In the genomic region with DNA sequence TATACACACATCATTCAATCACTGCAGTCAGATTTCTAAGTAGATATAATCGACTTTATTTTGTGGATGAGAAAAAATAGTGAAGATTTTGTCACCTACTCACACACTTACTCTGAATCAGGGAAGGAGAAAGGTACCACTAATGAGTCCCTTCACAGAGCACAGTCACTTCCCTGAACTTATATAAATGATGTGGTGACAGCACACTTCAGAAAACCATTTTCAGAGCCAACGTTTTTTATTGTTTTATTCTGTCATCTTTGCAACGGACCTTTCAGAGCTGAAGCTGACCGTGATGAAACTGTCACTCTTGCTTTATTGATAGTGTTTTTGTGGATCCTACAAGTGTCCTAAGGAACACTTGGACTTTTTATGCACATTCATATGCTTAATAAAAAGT, we compare ENCODE assay signal across 27 cellular contexts.
"Had no signal": no experiment of that assay in that cellular context is flagged by ENCODE, and none has a peak within 500 bp of the region (broad histone marks: within the 10 kb centered on the region; RNA-seq: fewer than 3 reads in every experiment).

No MANE protein-coding gene starts in this region.

- H3K9me3 ChIP-seq: suprapubic skin, testis, thoracic aorta, thyroid gland, tibial artery, tibial nerve, transverse colon, upper lobe of left lung, upper lobe of right lung, uterus, vagina had no signal

- H3K27ac Mint-ChIP-seq: stimulated activated effector memory CD8-positive, alpha-beta T cell treated with anti-CD3 and anti-CD28 coated beads, Interleukin-12 subunit alpha, Interleukin-12 subunit beta, amount 100 ng/mL, for 72 hours; stimulated activated memory B cell treated with anti-CD40 and anti-IgM and Interleukin-4, amounts not matched to agents 10 μg/mL and 1 μg/mL and 100 μg/mL, for 72 hours; stimulated activated naive B cell treated with anti-CD40 and anti-IgM and Interleukin-4, amounts not matched to agents 10 μg/mL and 1 μg/mL and 100 μg/mL, for 72 hours; stimulated activated naive CD8-positive, alpha-beta T cell treated with anti-CD3 and anti-CD28 coated beads, Interleukin-15, amount 100 ng/mL, for 72 hours; stimulated activated naive CD8-positive, alpha-beta T cell treated with anti-CD3 and anti-CD28 coated beads, Interleukin-15, Interleukin-2, amounts not matched to agents 100 ng/mL and 50 ng/mL, for 24 hours; type B pancreatic cell had no signal

- H3K4me1 ChIP-seq: stomach, suprapubic skin, testis, thyroid gland, tibial artery, tibial nerve, transverse colon, upper lobe of left lung, upper lobe of right lung, uterus, vagina had no signal

- H3K27me3 Mint-ChIP-seq: stimulated activated memory B cell treated with anti-CD40 and anti-IgM and Interleukin-4, amounts not matched to agents 10 μg/mL and 1 μg/mL and 100 μg/mL, for 72 hours; stimulated activated naive B cell treated with anti-CD40 and anti-IgM and Interleukin-4, amounts not matched to agents 10 μg/mL and 1 μg/mL and 100 μg/mL, for 72 hours; stimulated activated naive CD8-positive, alpha-beta T cell treated with anti-CD3 and anti-CD28 coated beads, Interleukin-15, amount 100 ng/mL, for 72 hours; stimulated activated naive CD8-positive, alpha-beta T cell treated with anti-CD3 and anti-CD28 coated beads, Interleukin-15, Interleukin-2, amounts not matched to agents 100 ng/mL and 50 ng/mL, for 24 hours; type B pancreatic cell had no signal

- DNase-seq: stimulated activated CD4-positive, alpha-beta T cell treated with anti-CD3 and anti-CD28 coated beads, Interleukin-2, amount 100 ng/mL, for 48 hours; stimulated activated CD4-positive, alpha-beta T cell treated with anti-CD3 and anti-CD28 coated beads, Interleukin-4, amount 100 ng/mL, for 1 hour; stimulated activated CD4-positive, alpha-beta T cell treated with anti-CD3 and anti-CD28 coated beads, Interleukin-4, amount 100 ng/mL, for 24 hours; stimulated activated CD4-positive, alpha-beta T cell treated with anti-CD3 and anti-CD28 coated beads, Interleukin-4, amount 100 ng/mL, for 4 hours; stimulated activated naive B cell treated with anti-CD40 and anti-IgM and Interleukin-4, amounts not matched to agents 10 μg/mL and 1 μg/mL and 100 μg/mL, for 72 hours; stimulated activated naive CD4-positive, alpha-beta T cell; stimulated activated naive CD4-positive, alpha-beta T cell treated with Interleukin-2 at 50 U/mL for 16 hours; stimulated activated naive CD8-positive, alpha-beta T cell treated with anti-CD3 and anti-CD28 coated beads, Interleukin-15, amount 100 ng/mL, for 72 hours; stimulated activated naive CD8-positive, alpha-beta T cell treated with anti-CD3 and anti-CD28 coated beads, Interleukin-15, Interleukin-2, amounts not matched to agents 100 U/mL and 50 U/mL, for 24 hours; stomach; substantia nigra; testis; thyroid gland; tibial artery; transverse colon; trophoblast cell; upper lobe of left lung; upper lobe of right lung; uterus had no signal

- H3K9me3 Mint-ChIP-seq: type B pancreatic cell had no signal

- H3K27me3 ChIP-seq: stomach, suprapubic skin, testis, thyroid gland, tibial artery, tibial nerve, transverse colon, upper lobe of left lung, upper lobe of right lung, uterus, vagina had no signal

- ATAC-seq: stimulated activated effector memory CD8-positive, alpha-beta T cell treated with anti-CD3 and anti-CD28 coated beads, Interleukin-12 subunit alpha, Interleukin-12 subunit beta, amount 100 ng/mL, for 72 hours; stimulated activated memory B cell treated with anti-CD40 and anti-IgM and Interleukin-4, amounts not matched to agents 10 μg/mL and 1 μg/mL and 100 μg/mL, for 72 hours; stimulated activated naive B cell treated with anti-CD40 and anti-IgM and Interleukin-4, amounts not matched to agents 10 μg/mL and 1 μg/mL and 100 μg/mL, for 72 hours; stimulated activated naive CD8-positive, alpha-beta T cell treated with anti-CD3 and anti-CD28 coated beads, Interleukin-15, amount 100 ng/mL, for 72 hours; stimulated activated naive CD8-positive, alpha-beta T cell treated with anti-CD3 and anti-CD28 coated beads, Interleukin-15, Interleukin-2, amounts not matched to agents 100 U/mL and 50 U/mL, for 24 hours; upper lobe of right lung had no signal

- H3K4me1 Mint-ChIP-seq: stimulated activated effector memory CD8-positive, alpha-beta T cell treated with anti-CD3 and anti-CD28 coated beads, Interleukin-12 subunit alpha, Interleukin-12 subunit beta, amount 100 ng/mL, for 72 hours; stimulated activated memory B cell treated with anti-CD40 and anti-IgM and Interleukin-4, amounts not matched to agents 10 μg/mL and 1 μg/mL and 100 μg/mL, for 72 hours; stimulated activated naive B cell treated with anti-CD40 and anti-IgM and Interleukin-4, amounts not matched to agents 10 μg/mL and 1 μg/mL and 100 μg/mL, for 72 hours; stimulated activated naive CD8-positive, alpha-beta T cell treated with anti-CD3 and anti-CD28 coated beads, Interleukin-15, amount 100 ng/mL, for 72 hours had no signal

- H3K4me3 Mint-ChIP-seq: stimulated activated effector memory CD8-positive, alpha-beta T cell treated with anti-CD3 and anti-CD28 coated beads, Interleukin-12 subunit alpha, Interleukin-12 subunit beta, amount 100 ng/mL, for 72 hours; stimulated activated memory B cell treated with anti-CD40 and anti-IgM and Interleukin-4, amounts not matched to agents 10 μg/mL and 1 μg/mL and 100 μg/mL, for 72 hours; stimulated activated naive B cell treated with anti-CD40 and anti-IgM and Interleukin-4, amounts not matched to agents 10 μg/mL and 1 μg/mL and 100 μg/mL, for 72 hours; stimulated activated naive CD8-positive, alpha-beta T cell treated with anti-CD3 and anti-CD28 coated beads, Interleukin-15, amount 100 ng/mL, for 72 hours; stimulated activated naive CD8-positive, alpha-beta T cell treated with anti-CD3 and anti-CD28 coated beads, Interleukin-15, Interleukin-2, amounts not matched to agents 100 ng/mL and 50 ng/mL, for 24 hours; type B pancreatic cell had no signal

- H3K27ac ChIP-seq: stomach, suprapubic skin, testis, thoracic aorta, thyroid gland, tibial artery, tibial nerve, transverse colon, upper lobe of left lung, upper lobe of right lung, uterus, vagina had no signal

- H3K36me3 ChIP-seq: stomach, suprapubic skin, thoracic aorta, thyroid gland, tibial artery, tibial nerve, transverse colon, upper lobe of left lung, upper lobe of right lung, uterus, vagina had no signal

- H3K4me3 ChIP-seq: stomach, suprapubic skin, testis, thoracic aorta, thyroid gland, tibial artery, tibial nerve, transverse colon, upper lobe of left lung, upper lobe of right lung, uterus, vagina had no signal

- H3K36me3 Mint-ChIP-seq: stimulated activated effector memory CD8-positive, alpha-beta T cell treated with anti-CD3 and anti-CD28 coated beads, Interleukin-12 subunit alpha, Interleukin-12 subunit beta, amount 100 ng/mL, for 72 hours; stimulated activated memory B cell treated with anti-CD40 and anti-IgM and Interleukin-4, amounts not matched to agents 10 μg/mL and 1 μg/mL and 100 μg/mL, for 72 hours; stimulated activated naive B cell treated with anti-CD40 and anti-IgM and Interleukin-4, amounts not matched to agents 10 μg/mL and 1 μg/mL and 100 μg/mL, for 72 hours; type B pancreatic cell had no signal
